In the genomic region with DNA sequence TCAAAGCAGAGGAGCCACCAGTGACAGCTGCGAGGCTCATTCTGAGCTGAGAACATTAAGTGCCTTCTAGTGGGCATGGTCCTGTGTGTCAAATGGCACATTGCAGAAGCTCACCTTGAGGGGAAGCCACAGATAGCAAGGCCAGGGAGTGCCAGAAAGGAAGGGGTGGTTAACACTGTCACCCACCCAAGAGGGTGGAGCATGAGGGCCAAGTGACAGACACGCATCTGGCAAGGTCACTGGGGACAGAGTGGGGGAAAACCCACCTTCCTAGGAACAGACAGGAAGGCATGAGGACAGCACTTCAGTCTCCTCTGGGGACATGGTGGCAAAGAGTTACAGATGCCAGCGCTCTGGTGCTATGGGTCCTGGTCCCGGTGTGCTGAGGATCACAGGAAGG, we compare ENCODE assay signal across 9 cellular contexts. TPM values are rescaled to one million over a fixed set of nuclear protein-coding genes. Genes with fewer than 3 reads are reported as not detected.
DNase-seq lines count a peak whose midpoint lies in the region; ATAC-seq and TF ChIP-seq lines count a peak whose summit lies in the region.
"Had no signal": no experiment of that assay in that cellular context is flagged by ENCODE, and none has a peak within 500 bp of the region (broad histone marks: within the 10 kb centered on the region; RNA-seq: fewer than 3 reads in every experiment).

No MANE protein-coding gene starts in this region.

- ATAC-seq in GM21825 (IDR thresholded peaks at IDR 0.05; ENCODE audit: unreplicated experiment) (peak; percentile 56), foreskin keratinocyte (no peak)
- peak; percentile 96 for ATAC-seq in activated CD8-positive, alpha-beta T cell treated with anti-CD3 and anti-CD28 coated beads for 36 hours

- POLR2A ChIA-PET in activated CD8-positive, alpha-beta T cell treated with anti-CD3 and anti-CD28 coated beads for 36 hours (lab: Charles Lee) = interaction anchor here (0.8 to 1.3 kb wide), 2 partner anchors 9 to 11 kb away, joined by 3 read pairs; no protein-coding TSS in a partner anchor

- H3K27ac Mint-ChIP-seq in activated CD8-positive, alpha-beta T cell treated with anti-CD3 and anti-CD28 coated beads for 36 hours = peak overlapping the region; percentile 70
- peak overlapping the region; percentile 78 for H3K27ac Mint-ChIP-seq in stimulated activated naive CD8-positive, alpha-beta T cell treated with anti-CD3 and anti-CD28 coated beads, Interleukin-15, Interleukin-2, amounts not matched to agents 100 ng/mL and 50 ng/mL, for 24 hours

- H3K36me3 ChIP-seq in left ventricle myocardium inferior = peaks cover 58% of the 10 kb centered on the region
- H3K36me3 ChIP-seq in right atrium auricular region = peaks cover 64% of the 10 kb centered on the region

- intact Hi-C loops in left ventricle myocardium inferior (cut with micrococcal nuclease) = no loop called here
- intact Hi-C loops in activated CD8-positive, alpha-beta T cell treated with anti-CD3 and anti-CD28 coated beads for 36 hours (cut with micrococcal nuclease) = no loop called here

- H3K27me3 Mint-ChIP-seq in activated CD8-positive, alpha-beta T cell treated with anti-CD3 and anti-CD28 coated beads for 36 hours = no peaks in the 10 kb centered on the region
- no peaks in the 10 kb centered on the region for H3K27me3 Mint-ChIP-seq in stimulated activated naive CD8-positive, alpha-beta T cell treated with anti-CD3 and anti-CD28 coated beads, Interleukin-15, Interleukin-2, amounts not matched to agents 100 ng/mL and 50 ng/mL, for 24 hours

- peaks cover 31% of the 10 kb centered on the region for H3K36me3 Mint-ChIP-seq in activated CD8-positive, alpha-beta T cell treated with anti-CD3 and anti-CD28 coated beads for 36 hours (ENCODE audit: low read depth)
- peaks cover 57% of the 10 kb centered on the region for H3K36me3 Mint-ChIP-seq in stimulated activated naive CD8-positive, alpha-beta T cell treated with anti-CD3 and anti-CD28 coated beads, Interleukin-15, Interleukin-2, amounts not matched to agents 100 ng/mL and 50 ng/mL, for 24 hours (ENCODE audit: low read depth)

- TF ChIP-seq CTCF in left ventricle myocardium inferior (IDR thresholded peaks at IDR 0.05; ENCODE audit: borderline replicate concordance) = no peak
- TF ChIP-seq CTCF in right atrium auricular region (IDR thresholded peaks at IDR 0.05) = no peak
- TF ChIP-seq CTCF in activated CD8-positive, alpha-beta T cell treated with anti-CD3 and anti-CD28 coated beads for 36 hours (IDR thresholded peaks at IDR 0.05) = no peak
- TF ChIP-seq CTCF in foreskin keratinocyte (conservative IDR thresholded peaks at IDR 0.05) = no peak
- no peak for TF ChIP-seq CTCF in foreskin fibroblast (IDR thresholded peaks at IDR 0.05; ENCODE audit: low read depth, low read length)

- no peak overlapping the region for H3K4me3 ChIP-seq in left ventricle myocardium inferior
- no peak overlapping the region for H3K4me3 ChIP-seq in right atrium auricular region
- no peak overlapping the region for H3K4me3 ChIP-seq in foreskin fibroblast (ENCODE audit: low read depth in 1 of 2, low read length in 2 of 2)

- no peak for TF ChIP-seq POLR2A in erythroblast (IDR thresholded peaks at IDR 0.05; ENCODE audit: low read length)

- H3K27ac ChIP-seq in left ventricle myocardium inferior (replicated peaks) (peak overlapping the region; percentile 14), right atrium auricular region (no peak overlapping the region), foreskin keratinocyte (no peak overlapping the region)

- no peaks in the 10 kb centered on the region for H3K9me3 Mint-ChIP-seq in activated CD8-positive, alpha-beta T cell treated with anti-CD3 and anti-CD28 coated beads for 36 hours
- no peaks in the 10 kb centered on the region for H3K9me3 Mint-ChIP-seq in stimulated activated naive CD8-positive, alpha-beta T cell treated with anti-CD3 and anti-CD28 coated beads, Interleukin-15, Interleukin-2, amounts not matched to agents 100 ng/mL and 50 ng/mL, for 24 hours

- H3K27me3 ChIP-seq in left ventricle myocardium inferior (ENCODE audit: low read depth) (no peaks in the 10 kb centered on the region), right atrium auricular region (no peaks in the 10 kb centered on the region), foreskin keratinocyte (no peaks in the 10 kb centered on the region)

- DNase-seq in left ventricle myocardium inferior (no peak), right atrium auricular region (ENCODE audit: low spot score) (no peak), erythroblast (lab: John Stamatoyannopoulos, UW) (no peak), foreskin keratinocyte (no peak), foreskin fibroblast (no peak)
- peak; percentile 60 for DNase-seq in activated CD8-positive, alpha-beta T cell treated with anti-CD3 and anti-CD28 coated beads for 36 hours

- H3K4me3 Mint-ChIP-seq in activated CD8-positive, alpha-beta T cell treated with anti-CD3 and anti-CD28 coated beads for 36 hours = no peak overlapping the region
- no peak overlapping the region for H3K4me3 Mint-ChIP-seq in stimulated activated naive CD8-positive, alpha-beta T cell treated with anti-CD3 and anti-CD28 coated beads, Interleukin-15, Interleukin-2, amounts not matched to agents 100 ng/mL and 50 ng/mL, for 24 hours

- CTCF ChIA-PET in activated CD8-positive, alpha-beta T cell treated with anti-CD3 and anti-CD28 coated beads for 36 hours (lab: Charles Lee) = interaction anchor here (2.1 kb wide), 1 partner anchor 153 kb away, joined by 6 read pairs; no protein-coding TSS in a partner anchor

- H3K9me3 ChIP-seq in left ventricle myocardium inferior (replicated peaks) (no peaks in the 10 kb centered on the region), right atrium auricular region (no peaks in the 10 kb centered on the region)

- H3K4me1 Mint-ChIP-seq in activated CD8-positive, alpha-beta T cell treated with anti-CD3 and anti-CD28 coated beads for 36 hours (ENCODE audit: low read depth) = peaks cover 22% of the 10 kb centered on the region
- peaks cover 16% of the 10 kb centered on the region for H3K4me1 Mint-ChIP-seq in stimulated activated naive CD8-positive, alpha-beta T cell treated with anti-CD3 and anti-CD28 coated beads, Interleukin-15, Interleukin-2, amounts not matched to agents 100 ng/mL and 50 ng/mL, for 24 hours (ENCODE audit: low read depth)

- H3K4me1 ChIP-seq in left ventricle myocardium inferior (peaks cover 16% of the 10 kb centered on the region), right atrium auricular region (peaks cover 0 to 10% of the 10 kb centered on the region in 2 donors), foreskin keratinocyte (no peaks in the 10 kb centered on the region)

RNA-seq across cellular contexts. Expression of a gene that starts 22.1 kb away (rescaled TPM):
- total RNA-seq in left ventricle myocardium inferior (50.6 TPM), right atrium auricular region (10 to 100 TPM; 37.5 to 45.9 TPM), foreskin keratinocyte (23.9 and 25.0 TPM in 2 replicates)
- total RNA-seq in activated CD8-positive, alpha-beta T cell treated with anti-CD3 and anti-CD28 coated beads for 36 hours = 10 to 100 TPM; 22.8 to 23.1 TPM
- 29.9 and 30.0 TPM in 2 replicates for polyA plus RNA-seq in foreskin keratinocyte

RNA-seq across cellular contexts. Expression of a gene that starts 52.8 kb away (rescaled TPM):
- 0.22 TPM for total RNA-seq in left ventricle myocardium inferior
- under 1 TPM; 0.30 to 0.83 TPM for total RNA-seq in right atrium auricular region
- not detected for total RNA-seq in activated CD8-positive, alpha-beta T cell treated with anti-CD3 and anti-CD28 coated beads for 36 hours
- not detected in 2 replicates for total RNA-seq in foreskin keratinocyte
- not detected in 2 replicates for polyA plus RNA-seq in foreskin keratinocyte
- total RNA-seq: LHCN-M2 had no signal
